In genomic region chr18:11989174-11989573, GRCh38 we compare ENCODE assay signal across 21 cellular contexts. TPM values are rescaled to one million over a fixed set of nuclear protein-coding genes. Genes with fewer than 3 reads are reported as not detected.
DNase-seq lines count a peak whose midpoint lies in the region; ATAC-seq and TF ChIP-seq lines count a peak whose summit lies in the region.
"Had no signal": no experiment of that assay in that cellular context is flagged by ENCODE, and none has a peak within 500 bp of the region (broad histone marks: within the 10 kb centered on the region; RNA-seq: fewer than 3 reads in every experiment).

No MANE protein-coding gene starts in this region.

- H3K9me3 Mint-ChIP-seq in WTC11, result no peaks in the 10 kb centered on the region
- no peaks in the 10 kb centered on the region for H3K9me3 Mint-ChIP-seq in activated naive CD4-positive, alpha-beta T cell treated with anti-CD3 and anti-CD28 coated beads, Interleukin-2, amount 50 U/mL, for 72 hours
- H3K9me3 Mint-ChIP-seq: activated CD8-positive, alpha-beta T cell treated with anti-CD3 and anti-CD28 coated beads for 36 hours; immature natural killer cell had no signal

- ATAC-seq in WTC11, result no peak
- no peak for ATAC-seq in activated naive CD4-positive, alpha-beta T cell treated with anti-CD3 and anti-CD28 coated beads, Interleukin-2, amount 50 U/mL, for 72 hours
- ATAC-seq in HG02571 (IDR thresholded peaks at IDR 0.05; ENCODE audit: unreplicated experiment), result no peak
- ATAC-seq: activated CD8-positive, alpha-beta T cell treated with anti-CD3 and anti-CD28 coated beads for 36 hours had no signal

- peaks cover 72% of the 10 kb centered on the region for H3K4me1 Mint-ChIP-seq in WTC11
- H3K4me1 Mint-ChIP-seq: B cell, immature natural killer cell had no signal

- H3K9me3 ChIP-seq in mucosa of rectum (ENCODE audit: control insufficient read depth in 2 of 2, low read length in 2 of 2), result no peaks in the 10 kb centered on the region
- H3K9me3 ChIP-seq in thyroid gland, result no peaks in the 10 kb centered on the region
- H3K9me3 ChIP-seq: upper lobe of right lung had no signal

- H3K36me3 ChIP-seq in mucosa of rectum (ENCODE audit: control insufficient read depth in 2 of 2, insufficient read depth in 2 of 2, low read length in 2 of 2), result peaks cover 0 to 2% of the 10 kb centered on the region in 2 donors
- H3K36me3 ChIP-seq in thyroid gland, result no peaks in the 10 kb centered on the region
- H3K36me3 ChIP-seq: upper lobe of right lung had no signal

- peak overlapping the region; percentile 21 to 56 for H3K9ac ChIP-seq in mucosa of rectum (ENCODE audit: low read depth in 1 of 2, low read length in 2 of 2)

- intact Hi-C loops in thyroid gland (cut with DNase I), result no loop called here

- H3K4me3 ChIP-seq in mucosa of rectum (ENCODE audit: low read length in 2 of 2) (no peak overlapping the region), thyroid gland (replicated peaks in 1 of 3) (no peak overlapping the region)
- H3K4me3 ChIP-seq: upper lobe of right lung had no signal

- CTCF ChIA-PET in WTC11 (lab: Charles Lee), result interaction anchor here (0.5 to 12.7 kb wide), 7 partner anchors 8 to 334 kb away, joined by 3 to 195 read pairs (median 5); partner anchors contain the start of gene IMPA2

- TF ChIP-seq POLR2A in thyroid gland (IDR thresholded peaks at IDR 0.05), result no peak

- H3K27me3 ChIP-seq in mucosa of rectum (ENCODE audit: control insufficient read depth in 2 of 2, insufficient read depth in 2 of 2, low read length in 2 of 2), result no peaks in the 10 kb centered on the region
- H3K27me3 ChIP-seq in thyroid gland, result no peaks in the 10 kb centered on the region
- H3K27me3 ChIP-seq: upper lobe of right lung had no signal

- POLR2A ChIA-PET in WTC11 (lab: Charles Lee), result interaction anchor here (1.6 kb wide), 1 partner anchor 9 kb away, joined by 7 read pairs; no protein-coding TSS in a partner anchor

- TF ChIP-seq CTCF in WTC11 (IDR thresholded peaks at IDR 0.05) (no peak), thyroid gland (IDR thresholded peaks at IDR 0.05) (no peak)

- peaks cover 8% of the 10 kb centered on the region; the same call in 1 of the 2 replicates for H3K36me3 Mint-ChIP-seq in WTC11
- no peaks in the 10 kb centered on the region for H3K36me3 Mint-ChIP-seq in activated naive CD4-positive, alpha-beta T cell treated with anti-CD3 and anti-CD28 coated beads, Interleukin-2, amount 50 U/mL, for 72 hours
- H3K36me3 Mint-ChIP-seq: immature natural killer cell had no signal

- DNase-seq in NCI-H510A treated with DMSO at 0.1 percent for 48 hours (lab: John Stamatoyannopoulos, UW) (peak; percentile 44), NCI-H510A (lab: John Stamatoyannopoulos, UW) (no peak), WTC11 (ENCODE audit: low spot score) (no peak), thyroid gland (no peak), NCI-H2081 treated with DMSO at 0.1 percent for 48 hours (lab: John Stamatoyannopoulos, UW) (no peak)
- no peak for DNase-seq in activated naive CD4-positive, alpha-beta T cell treated with anti-CD3 and anti-CD28 coated beads, Interleukin-2, amount 50 U/mL, for 72 hours (ENCODE audit: low spot score in 2 of 2)
- DNase-seq: activated CD4-positive, CD25-positive, alpha-beta regulatory T cell; activated CD8-positive, alpha-beta T cell treated with anti-CD3 and anti-CD28 coated beads for 36 hours; activated naive CD4-positive, alpha-beta T cell; amygdala; dermis blood vessel endothelial cell; EL; foreskin fibroblast; immature natural killer cell; NCI-H1105; NCI-H774; occipital lobe; upper lobe of right lung had no signal

- H3K27me3 Mint-ChIP-seq in WTC11 (ENCODE audit: low read depth), result no peaks in the 10 kb centered on the region
- H3K27me3 Mint-ChIP-seq: activated CD8-positive, alpha-beta T cell treated with anti-CD3 and anti-CD28 coated beads for 36 hours; B cell had no signal

- H3K27ac ChIP-seq in mucosa of rectum (ENCODE audit: low read depth in 2 of 2, low read length in 2 of 2), result peak overlapping the region; percentile 79
- H3K27ac ChIP-seq in thyroid gland, result peak overlapping the region; percentile 31 to 76 (median 48)
- H3K27ac ChIP-seq: upper lobe of right lung had no signal

- no peak overlapping the region for H3K4me3 Mint-ChIP-seq in WTC11
- H3K4me3 Mint-ChIP-seq: activated CD8-positive, alpha-beta T cell treated with anti-CD3 and anti-CD28 coated beads for 36 hours; B cell; immature natural killer cell had no signal

- peak overlapping the region; percentile 71 for H3K27ac Mint-ChIP-seq in WTC11
- H3K27ac Mint-ChIP-seq in activated naive CD4-positive, alpha-beta T cell treated with anti-CD3 and anti-CD28 coated beads, Interleukin-2, amount 50 U/mL, for 72 hours, result peak overlapping the region in 1 of 2 donors; percentile 63
- H3K27ac Mint-ChIP-seq: activated CD8-positive, alpha-beta T cell treated with anti-CD3 and anti-CD28 coated beads for 36 hours; B cell had no signal

- H3K4me1 ChIP-seq in mucosa of rectum (ENCODE audit: control insufficient read depth in 2 of 2, insufficient read depth in 2 of 2, low read length in 2 of 2) (peaks cover 6 to 29% of the 10 kb centered on the region in 2 donors), thyroid gland (peaks cover 16 to 41% of the 10 kb centered on the region in 2 donors)

- WGBS in thyroid gland, 2 donors, result 83 to 88% methylated on average over 5 to 7 of the region's 8 CpGs

TF ChIP-seq in WTC11, 78 proteins besides CTCF, POLR2A, EP300 and RAD21:
- TF ChIP-seq TEAD4 (CRISPR knock-in tag; IDR thresholded peaks at IDR 0.05), result no peak
- TF ChIP-seq NR3C1 (CRISPR knock-in tag; conservative IDR thresholded peaks at IDR 0.05; ENCODE audit: low read depth), result no peak
- no peak for TF ChIP-seq GRHL2 (CRISPR knock-in tag; IDR thresholded peaks at IDR 0.05; ENCODE audit: insufficient replicate concordance, severe bottlenecking)
- no peak for TF ChIP-seq ZNF416 (CRISPR knock-in tag; IDR thresholded peaks at IDR 0.05)
- TF ChIP-seq, protein P1, sequence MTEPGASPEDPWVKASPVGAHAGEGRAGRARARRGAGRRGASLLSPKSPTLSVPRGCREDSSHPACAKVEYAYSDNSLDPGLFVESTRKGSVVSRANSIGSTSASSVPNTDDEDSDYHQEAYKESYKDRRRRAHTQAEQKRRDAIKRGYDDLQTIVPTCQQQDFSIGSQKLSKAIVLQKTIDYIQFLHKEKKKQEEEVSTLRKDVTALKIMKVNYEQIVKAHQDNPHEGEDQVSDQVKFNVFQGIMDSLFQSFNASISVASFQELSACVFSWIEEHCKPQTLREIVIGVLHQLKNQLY (CRISPR knock-in tag; IDR thresholded peaks at IDR 0.05), result no peak
- TF ChIP-seq RORB (CRISPR knock-in tag; IDR thresholded peaks at IDR 0.05), result no peak
- TF ChIP-seq CBFB (CRISPR knock-in tag; IDR thresholded peaks at IDR 0.05; ENCODE audit: low read depth), result no peak
- TF ChIP-seq ESRRA (CRISPR knock-in tag; IDR thresholded peaks at IDR 0.05; ENCODE audit: borderline replicate concordance), result no peak
- no peak for TF ChIP-seq MYBL2 (CRISPR knock-in tag; IDR thresholded peaks at IDR 0.05)
- no peak for TF ChIP-seq GABPB1 (CRISPR knock-in tag; IDR thresholded peaks at IDR 0.05)
- no peak for TF ChIP-seq ZNF671 (CRISPR knock-in tag; IDR thresholded peaks at IDR 0.05)
- TF ChIP-seq NFYB (CRISPR knock-in tag; conservative IDR thresholded peaks at IDR 0.05; ENCODE audit: low read depth), result no peak

RNA-seq across cellular contexts. Expression of gene IMPA2, which starts 7.9 kb away (rescaled TPM):
- total RNA-seq in WTC11 (2021) (98.8 to 113 TPM (median 108 TPM) in 3 replicates), thyroid gland (10 to 100 TPM; 42.5 to 75.8 (median 54.3) TPM)
- 10 to 100 TPM; 21.9 to 36.5 TPM for total RNA-seq in activated naive CD4-positive, alpha-beta T cell treated with anti-CD3 and anti-CD28 coated beads, Interleukin-2, amount 50 U/mL, for 72 hours
